22 cellular contexts compared by ENCODE assay signal in the genomic region with DNA sequence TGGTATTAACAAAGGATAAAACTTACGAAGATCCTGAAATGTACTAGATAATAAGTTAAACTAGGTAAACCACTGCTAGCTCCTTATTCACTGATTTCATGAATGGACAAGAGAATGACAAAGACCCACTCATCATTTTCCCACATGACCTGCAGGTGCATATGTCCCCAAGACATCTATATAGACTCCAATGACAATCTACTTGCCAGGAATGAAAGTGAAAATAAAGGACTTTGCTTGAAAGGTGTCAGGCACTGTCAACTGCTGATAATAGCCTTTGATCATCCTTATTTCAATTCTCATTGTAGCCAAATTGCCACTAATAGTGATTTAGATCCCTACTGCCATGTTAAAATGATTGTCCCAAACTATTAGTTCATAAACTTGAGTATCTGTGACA.
"Had no signal": no experiment of that assay in that cellular context is flagged by ENCODE, and none has a peak within 500 bp of the region (broad histone marks: within the 10 kb centered on the region; RNA-seq: fewer than 3 reads in every experiment).

No MANE protein-coding gene starts in this region.

- H3K4me1 ChIP-seq: left ventricle myocardium inferior, pancreas, prostate gland, spleen, upper lobe of right lung had no signal

- H2AFZ ChIP-seq: hepatocyte had no signal

- H3K27me3 ChIP-seq: hepatocyte, pancreas, spleen, suprapubic skin, tibial artery, upper lobe of right lung had no signal

- H3K27ac ChIP-seq: hepatocyte, left ventricle myocardium inferior, pancreas, prostate gland, skin epidermis, spleen, suprapubic skin, upper lobe of right lung had no signal

- ATAC-seq: natural killer cell; pancreas; right cardiac atrium; sciatic nerve; stimulated activated effector memory CD8-positive, alpha-beta T cell treated with anti-CD3 and anti-CD28 coated beads, Interleukin-12 subunit alpha, Interleukin-12 subunit beta, amount 100 ng/mL, for 72 hours; upper lobe of right lung had no signal

- H3K36me3 ChIP-seq: left ventricle myocardium inferior, pancreas, prostate gland, spleen, suprapubic skin, thoracic aorta, tibial artery, upper lobe of right lung had no signal

- H3K4me2 ChIP-seq: hepatocyte had no signal

- DNase-seq: islet precursor cell; left ventricle myocardium inferior; mesendoderm; naive B cell; natural killer cell; pancreas; posterior cingulate gyrus; retina; right cardiac atrium; spleen; stimulated activated CD4-positive, alpha-beta T cell treated with anti-CD3 and anti-CD28 coated beads, Interleukin-4, amount 100 ng/mL, for 24 hours; stimulated activated naive CD4-positive, alpha-beta T cell; tibial artery; upper lobe of right lung had no signal

- H3K9me3 ChIP-seq: left ventricle myocardium inferior, pancreas, prostate gland, spleen, suprapubic skin, thoracic aorta, tibial artery, upper lobe of right lung had no signal

- H3K4me3 ChIP-seq: hepatocyte, left ventricle myocardium inferior, lung, pancreas, prostate gland, skin epidermis, spleen, suprapubic skin, thoracic aorta, tibial artery, upper lobe of right lung had no signal

- H3K79me2 ChIP-seq: hepatocyte had no signal
